ENCODE assay signal across 12 cellular contexts in the genomic region with DNA sequence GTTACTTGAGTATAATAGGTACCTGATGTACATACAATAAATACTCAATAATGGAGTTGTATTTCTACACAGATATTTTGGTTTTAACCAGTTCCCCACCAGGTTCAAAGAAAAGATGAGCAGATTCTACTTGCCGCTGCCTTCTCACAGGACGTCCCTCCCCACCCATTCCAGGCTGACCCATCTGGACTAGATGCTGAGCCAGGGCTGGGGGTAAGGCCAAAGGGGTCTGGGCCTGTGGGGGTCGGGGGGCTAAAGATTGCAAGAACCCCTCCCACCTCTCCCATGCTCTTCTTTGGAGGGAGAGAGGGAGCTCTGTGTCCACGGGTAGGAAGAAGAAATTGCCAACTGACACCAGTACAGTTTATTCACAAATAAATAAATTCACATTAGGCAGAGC. TPM values are rescaled to one million over a fixed set of nuclear protein-coding genes. Genes with fewer than 3 reads are reported as not detected.
DNase-seq lines count a peak whose midpoint lies in the region; ATAC-seq and TF ChIP-seq lines count a peak whose summit lies in the region.
"Had no signal": no experiment of that assay in that cellular context is flagged by ENCODE, and none has a peak within 500 bp of the region (broad histone marks: within the 10 kb centered on the region; RNA-seq: fewer than 3 reads in every experiment).

No MANE protein-coding gene starts in this region.

- no peaks in the 10 kb centered on the region for H3K9me3 Mint-ChIP-seq in IgD-negative memory B cell
- H3K9me3 Mint-ChIP-seq in nephron: no peaks in the 10 kb centered on the region

- DNase-seq in breast epithelium (ENCODE audit: low spot score in 2 of 2) (no peak), NCI-H1436 (lab: John Stamatoyannopoulos, UW) (no peak), KBM-7 (no peak), SIG-M5 (lab: John Stamatoyannopoulos, UW) (no peak)
- DNase-seq: effector CD4-positive, alpha-beta T cell; Kasumi-1; NCI-H510A treated with DMSO at 0.1 percent for 48 hours; SW 1271 had no signal

- H4K20me1 ChIP-seq in BLaER1: peaks cover 22% of the 10 kb centered on the region; the same call in 1 of the 2 replicates

- H3K27me3 ChIP-seq in BLaER1 (peaks cover 27% of the 10 kb centered on the region), breast epithelium (no peaks in the 10 kb centered on the region)

- no peak overlapping the region; the same call in 1 of the 2 replicates for H3K9ac ChIP-seq in BLaER1

- peaks cover 41% of the 10 kb centered on the region for H3K4me1 ChIP-seq in BLaER1
- H3K4me1 ChIP-seq in breast epithelium: peaks cover 0 to 13% of the 10 kb centered on the region in 2 donors

- TF ChIP-seq CTCF in breast epithelium (IDR thresholded peaks at IDR 0.05) (no peak), nephron (IDR thresholded peaks at IDR 0.05; ENCODE audit: unreplicated experiment in 3 of 3) (no peak)

- no peak for TF ChIP-seq POLR2A in breast epithelium (IDR thresholded peaks at IDR 0.05)

- H3K4me1 Mint-ChIP-seq in IgD-negative memory B cell (peaks cover 2 to 15% (median 3%) of the 10 kb centered on the region in 3 donors), nephron (peaks cover 6% of the 10 kb centered on the region)

- no peak for ATAC-seq in GM18498 (IDR thresholded peaks at IDR 0.05; ENCODE audit: unreplicated experiment)

- no peaks in the 10 kb centered on the region for H3K36me3 Mint-ChIP-seq in IgD-negative memory B cell
- no peaks in the 10 kb centered on the region for H3K36me3 Mint-ChIP-seq in nephron (ENCODE audit: low read depth)

- in situ Hi-C loops in KBM-7 (cut with MboI; ENCODE audit: low pct_unique_long_range_greater_than_20kb, low sequenced_read_pairs): no loop called here

- intact Hi-C loops in breast epithelium (cut with DNase I; ENCODE audit: low total_unique reads): loop anchor here (5.0 kb wide), 1 partner anchor 128 kb away; no protein-coding TSS in a partner anchor

- H3K27ac Mint-ChIP-seq in IgD-negative memory B cell: peak overlapping the region in 1 of 3 donors; percentile 65
- H3K27ac Mint-ChIP-seq in nephron: no peak overlapping the region

- H3K27ac ChIP-seq in BLaER1 (no peak overlapping the region), breast epithelium (peak overlapping the region in 1 of 2 donors; percentile 84)

- H3K27me3 Mint-ChIP-seq in IgD-negative memory B cell (peaks cover 3% of the 10 kb centered on the region), nephron (ENCODE audit: low read depth) (peaks cover 13% of the 10 kb centered on the region)

- peak overlapping the region; percentile 78 to 92 (median 88) for H3K4me3 Mint-ChIP-seq in IgD-negative memory B cell
- H3K4me3 Mint-ChIP-seq in nephron: peak overlapping the region; percentile 73 to 82 (median 78)

- H3K4me2 ChIP-seq in BLaER1: peak overlapping the region; percentile 97

- peak overlapping the region; percentile 78; the same call in 1 of the 2 replicates for H3K4me3 ChIP-seq in BLaER1
- H3K4me3 ChIP-seq in breast epithelium: peak overlapping the region in 2 of 3 donors; percentile 66 to 86

- H3K9me3 ChIP-seq in BLaER1 (no peaks in the 10 kb centered on the region), breast epithelium (no peaks in the 10 kb centered on the region)

- H3K36me3 ChIP-seq in BLaER1 (no peaks in the 10 kb centered on the region), breast epithelium (no peaks in the 10 kb centered on the region)

RNA-seq across cellular contexts. Expression of gene MESP1, which starts 1.5 kb away (rescaled TPM):
- polyA plus RNA-seq in IgD-negative memory B cell: 1.8 TPM
- total RNA-seq in breast epithelium: 10 to 100 TPM in 1 of 3 donors, 1 to 10 TPM in 2; 5.9 to 12.8 (median 6.2) TPM

RNA-seq across cellular contexts. Expression of gene MESP2, which starts 26.6 kb away (rescaled TPM):
- not detected for polyA plus RNA-seq in IgD-negative memory B cell
- 1 to 10 TPM in 1 of 3 donors, under 1 TPM in 1, not detected in 1; 0.64 to 2.3 TPM for total RNA-seq in breast epithelium

RNA-seq across cellular contexts. Expression of gene WDR93, which starts 58.9 kb away (rescaled TPM):
- polyA plus RNA-seq in IgD-negative memory B cell: not detected
- 1 to 10 TPM in 1 of 3 donors, under 1 TPM in 2; 0.80 to 1.0 (median 0.98) TPM for total RNA-seq in breast epithelium

RNA-seq across cellular contexts. Expression of gene PEX11A, which starts 59.0 kb away (rescaled TPM):
- 1.3 TPM for polyA plus RNA-seq in IgD-negative memory B cell
- 10 to 100 TPM; 42.3 to 64.2 (median 46.1) TPM for total RNA-seq in breast epithelium
